In genomic region chr1:231020139-231020601, GRCh38 we compare ENCODE assay signal across 9 cellular contexts. TPM values are rescaled to one million over a fixed set of nuclear protein-coding genes. Genes with fewer than 3 reads are reported as not detected.
DNase-seq lines count a peak whose midpoint lies in the region; ATAC-seq and TF ChIP-seq lines count a peak whose summit lies in the region.
"Had no signal": no experiment of that assay in that cellular context is flagged by ENCODE, and none has a peak within 500 bp of the region (broad histone marks: within the 10 kb centered on the region; RNA-seq: fewer than 3 reads in every experiment).

No MANE protein-coding gene starts in this region.

- no peak overlapping the region for H3K27ac Mint-ChIP-seq in activated naive CD8-positive, alpha-beta T cell treated with anti-CD3 and anti-CD28 coated beads, Interleukin-2, amount 50 U/mL, for 24 hours

- TF ChIP-seq CTCF in omental fat pad (IDR thresholded peaks at IDR 0.05) = no peak

- H3K4me3 ChIP-seq in MG63 = no peak overlapping the region
- H3K4me3 ChIP-seq in mucosa of rectum (ENCODE audit: low read length in 2 of 2) = no peak overlapping the region

- no peaks in the 10 kb centered on the region for H3K9me3 Mint-ChIP-seq in activated naive CD8-positive, alpha-beta T cell treated with anti-CD3 and anti-CD28 coated beads, Interleukin-2, amount 50 U/mL, for 24 hours

- no peaks in the 10 kb centered on the region for H3K4me1 ChIP-seq in mucosa of rectum (ENCODE audit: control insufficient read depth in 2 of 2, insufficient read depth in 2 of 2, low read length in 2 of 2)

- H3K27me3 ChIP-seq in MG63 = no peaks in the 10 kb centered on the region
- no peaks in the 10 kb centered on the region for H3K27me3 ChIP-seq in mucosa of rectum (ENCODE audit: control insufficient read depth in 2 of 2, insufficient read depth in 2 of 2, low read length in 2 of 2)

- DNase-seq in Daoy (ENCODE audit: low read depth) = peak; percentile 32
- peak; percentile 13 for DNase-seq in MG63
- no peak for DNase-seq in activated naive CD8-positive, alpha-beta T cell treated with anti-CD3 and anti-CD28 coated beads, Interleukin-2, amount 50 U/mL, for 24 hours
- DNase-seq in NCI-H1092 treated with DMSO at 0.1 percent for 48 hours (lab: John Stamatoyannopoulos, UW) = no peak
- DNase-seq in RPMI8226 = no peak
- no peak for DNase-seq in omental fat pad (ENCODE audit: low spot score)
- DNase-seq: stimulated activated CD8-positive, alpha-beta memory T cell treated with anti-CD3 and anti-CD28 coated beads, Interleukin-4, amount 100 ng/mL, for 48 hours had no signal

- peak overlapping the region; percentile 20 to 43 for H3K27ac ChIP-seq in mucosa of rectum (ENCODE audit: low read depth in 2 of 2, low read length in 2 of 2)

- ATAC-seq in activated naive CD8-positive, alpha-beta T cell treated with anti-CD3 and anti-CD28 coated beads, Interleukin-2, amount 50 U/mL, for 24 hours = peak; percentile 50
- ATAC-seq in HG02970 (IDR thresholded peaks at IDR 0.05; ENCODE audit: low FRiP score, unreplicated experiment) (no peak), omental fat pad (ENCODE audit: low FRiP score) (no peak)

- peaks cover 4% of the 10 kb centered on the region for H3K36me3 Mint-ChIP-seq in activated naive CD8-positive, alpha-beta T cell treated with anti-CD3 and anti-CD28 coated beads, Interleukin-2, amount 50 U/mL, for 24 hours (ENCODE audit: low read depth)

- H3K9ac ChIP-seq in mucosa of rectum (ENCODE audit: low read depth in 1 of 2, low read length in 2 of 2) = no peak overlapping the region

- H3K27me3 Mint-ChIP-seq in activated naive CD8-positive, alpha-beta T cell treated with anti-CD3 and anti-CD28 coated beads, Interleukin-2, amount 50 U/mL, for 24 hours = no peaks in the 10 kb centered on the region

- H3K36me3 ChIP-seq in MG63 = no peaks in the 10 kb centered on the region; the same call in 1 of the 2 replicates
- no peaks in the 10 kb centered on the region for H3K36me3 ChIP-seq in mucosa of rectum (ENCODE audit: control insufficient read depth in 2 of 2, insufficient read depth in 2 of 2, low read length in 2 of 2)

- no peaks in the 10 kb centered on the region for H3K9me3 ChIP-seq in MG63
- no peaks in the 10 kb centered on the region for H3K9me3 ChIP-seq in mucosa of rectum (ENCODE audit: control insufficient read depth in 2 of 2, low read length in 2 of 2)

- no peak overlapping the region for H3K4me3 Mint-ChIP-seq in activated naive CD8-positive, alpha-beta T cell treated with anti-CD3 and anti-CD28 coated beads, Interleukin-2, amount 50 U/mL, for 24 hours

- peaks cover 6% of the 10 kb centered on the region for H3K4me1 Mint-ChIP-seq in activated naive CD8-positive, alpha-beta T cell treated with anti-CD3 and anti-CD28 coated beads, Interleukin-2, amount 50 U/mL, for 24 hours

RNA-seq across cellular contexts. Expression of gene FAM89A, which starts 19.9 kb away (rescaled TPM):
- 6.9 and 10.6 TPM in 2 replicates for total RNA-seq in Daoy (2014; rRNA removed; shearing (Covaris generic))
- 10.9 and 12.4 TPM in 2 replicates for total RNA-seq in MG63 (2014; rRNA removed; shearing (Covaris generic); ENCODE audit: low replicate concordance)
- total RNA-seq in omental fat pad = 100 to 1,000 TPM in 3 of 4 donors, 10 to 100 TPM in 1; 62.6 to 290 (median 145) TPM

RNA-seq across cellular contexts. Expression of gene ARV1, which starts 41.3 kb away (rescaled TPM):
- total RNA-seq in Daoy (2014; rRNA removed; shearing (Covaris generic)) = 37.6 and 43.3 TPM in 2 replicates
- total RNA-seq in MG63 (2014; rRNA removed; shearing (Covaris generic); ENCODE audit: low replicate concordance) = 4.3 and 8.1 TPM in 2 replicates
- total RNA-seq in omental fat pad = 10 to 100 TPM; 11.6 to 18.3 (median 15.4) TPM

RNA-seq across cellular contexts. Expression of gene TTC13, which starts 41.5 kb away (rescaled TPM):
- 19.9 and 22.6 TPM in 2 replicates for total RNA-seq in Daoy (2014; rRNA removed; shearing (Covaris generic))
- total RNA-seq in MG63 (2014; rRNA removed; shearing (Covaris generic); ENCODE audit: low replicate concordance) = 25.1 and 33.0 TPM in 2 replicates
- 10 to 100 TPM in 3 of 4 donors, 1 to 10 TPM in 1; 7.4 to 47.0 (median 14.9) TPM for total RNA-seq in omental fat pad

Comparison
In these comparisons a context has a peak if more than half of its experiments do, and no peak if none do; other contexts are left out.
1. DNase-seq: peak in Daoy (single experiment) and MG63 (single experiment); none in activated naive CD8-positive, alpha-beta T cell treated with anti-CD3 and anti-CD28 coated beads, Interleukin-2, amount 50 U/mL, for 24 hours (single experiment), NCI-H1092 treated with DMSO at 0.1 percent for 48 hours (single experiment), RPMI8226 (single experiment) and omental fat pad (single experiment).